Comparison of ENCODE assay signal across 14 cellular contexts in the genomic region with DNA sequence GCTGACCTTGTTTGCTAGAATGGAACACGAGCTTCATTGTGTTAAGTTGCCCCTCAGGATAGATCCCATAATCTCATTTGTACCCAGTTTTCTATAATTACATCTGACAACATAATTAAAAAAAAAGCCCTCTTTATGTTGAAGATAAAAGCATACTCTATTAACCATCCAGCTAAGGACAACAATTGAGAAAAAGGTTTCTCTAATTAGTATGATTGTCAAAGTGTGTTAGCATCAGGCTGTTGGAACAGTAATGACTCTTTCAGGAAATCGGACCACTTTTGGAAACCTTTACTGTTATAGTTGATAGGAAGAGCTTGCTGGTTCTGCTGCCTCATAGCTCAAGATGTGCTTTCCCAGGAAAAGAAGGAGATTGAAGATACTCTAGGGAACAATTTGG.
DNase-seq lines count a peak whose midpoint lies in the region; ATAC-seq and TF ChIP-seq lines count a peak whose summit lies in the region.
"Had no signal": no experiment of that assay in that cellular context is flagged by ENCODE, and none has a peak within 500 bp of the region (broad histone marks: within the 10 kb centered on the region; RNA-seq: fewer than 3 reads in every experiment).

No MANE protein-coding gene starts in this region.

- POLR2A ChIA-PET in SK-N-SH (lab: Yijun Ruan, JAX): no interaction called here

- no peak for TF ChIP-seq RAD21 in SK-N-SH (IDR thresholded peaks at IDR 0.05; ENCODE audit: low read length)

- no peaks in the 10 kb centered on the region for H4K20me1 ChIP-seq in SK-N-SH (ENCODE audit: insufficient read depth)

- no peaks in the 10 kb centered on the region for H3K9me2 ChIP-seq in SK-N-SH

- no peak overlapping the region for H3K9ac ChIP-seq in SK-N-SH

- CTCF ChIA-PET in SK-N-SH (lab: Yijun Ruan, JAX): interaction anchor here (0.7 to 2.7 kb wide), 3 partner anchors 23 to 421 kb away, joined by 3 to 15 read pairs (median 5); no protein-coding TSS in a partner anchor

- no peaks in the 10 kb centered on the region for H3K9me3 ChIP-seq in SK-N-SH
- H3K9me3 ChIP-seq: A549 had no signal

- DNase-seq in SK-N-SH (peak; percentile 30), NCI-H69 (lab: John Stamatoyannopoulos, UW) (peak; percentile 34)
- DNase-seq: C1 segment of cervical spinal cord, DMS 273 treated with DMSO at 0.1 percent for 48 hours, NCI-H1048, NCI-H2029 treated with DMSO at 0.1 percent for 48 hours, NCI-H446 treated with DMSO at 0.1 percent for 48 hours, SHP77 treated with DMSO at 0.1 percent for 48 hours had no signal

- H3K4me2 ChIP-seq in SK-N-SH: no peak overlapping the region
- H3K4me2 ChIP-seq: A549 had no signal

- H3K27ac ChIP-seq in SK-N-SH (ENCODE audit: low read depth in 2 of 2, low read length in 1 of 2) (peak overlapping the region in 1 of 2 experiments; percentile 76; a peak in 2 of 4 replicates), VCaP (peak overlapping the region; percentile 62)
- H3K27ac ChIP-seq: A549 had no signal

- H2AFZ ChIP-seq in SK-N-SH (ENCODE audit: low read depth): no peak overlapping the region

- TF ChIP-seq EP300 in SK-N-SH (IDR thresholded peaks at IDR 0.05; ENCODE audit: borderline replicate concordance in 1 of 2, low read depth in 1 of 2, low read length in 1 of 2): peak in 1 of 2 experiments; percentile 48; a peak in 2 of 4 replicates

- no peaks in the 10 kb centered on the region for H3K36me3 ChIP-seq in SK-N-SH (replicated peaks in 1 of 2; ENCODE audit: control insufficient read depth in 1 of 2, insufficient read depth in 2 of 2, low read length in 1 of 2)

- no peaks in the 10 kb centered on the region for H3K27me3 ChIP-seq in SK-N-SH (ENCODE audit: insufficient read depth)

- H3F3A ChIP-seq in SK-N-SH (replicated peaks; ENCODE audit: insufficient read depth): no peaks in the 10 kb centered on the region

- no peak for TF ChIP-seq CTCF in SK-N-SH (IDR thresholded peaks at IDR 0.05)
- no peak for TF ChIP-seq CTCF in VCaP (conservative IDR thresholded peaks at IDR 0.05)

- 49% methylated on average over 2 of the region's 2 CpGs for WGBS in SK-N-SH (ENCODE audit: low lambda C conversion rate)

- no peaks in the 10 kb centered on the region for H3K79me2 ChIP-seq in SK-N-SH (ENCODE audit: insufficient read depth)

- no peak; the same call in 2 of the 3 replicates for ATAC-seq in SK-N-SH treated with all-trans-retinoic acid at 6 μM for 48 hours
- no peak for ATAC-seq in HG03039 (IDR thresholded peaks at IDR 0.05; ENCODE audit: unreplicated experiment)
- no peak for ATAC-seq in HG03196 (IDR thresholded peaks at IDR 0.05; ENCODE audit: unreplicated experiment)
- ATAC-seq in GM21360 (IDR thresholded peaks at IDR 0.05; ENCODE audit: unreplicated experiment): no peak
- ATAC-seq: A549 had no signal

- H3K4me3 ChIP-seq in SK-N-SH (ENCODE audit: low read depth in 2 of 2, low read length in 1 of 2): no peak overlapping the region
- H3K4me3 ChIP-seq: A549 had no signal

- peaks cover 0 to 13% of the 10 kb centered on the region in 2 experiments; a peak in 2 of 4 replicates for H3K4me1 ChIP-seq in SK-N-SH (ENCODE audit: control insufficient read depth in 1 of 2, insufficient read depth in 2 of 2, low read depth in 1 of 2, low read length in 1 of 2)
- H3K4me1 ChIP-seq: A549 had no signal

TF ChIP-seq in SK-N-SH, 30 proteins besides CTCF, POLR2A, EP300 and RAD21:
- TF ChIP-seq, protein P1, sequence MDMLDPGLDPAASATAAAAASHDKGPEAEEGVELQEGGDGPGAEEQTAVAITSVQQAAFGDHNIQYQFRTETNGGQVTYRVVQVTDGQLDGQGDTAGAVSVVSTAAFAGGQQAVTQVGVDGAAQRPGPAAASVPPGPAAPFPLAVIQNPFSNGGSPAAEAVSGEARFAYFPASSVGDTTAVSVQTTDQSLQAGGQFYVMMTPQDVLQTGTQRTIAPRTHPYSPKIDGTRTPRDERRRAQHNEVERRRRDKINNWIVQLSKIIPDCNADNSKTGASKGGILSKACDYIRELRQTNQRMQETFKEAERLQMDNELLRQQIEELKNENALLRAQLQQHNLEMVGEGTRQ (IDR thresholded peaks at IDR 0.05; ENCODE audit: borderline replicate concordance, low read depth, low read length): no peak
- TF ChIP-seq POLR2AphosphoS5 (IDR thresholded peaks at IDR 0.05; ENCODE audit: low read depth, low read length): no peak
- no peak for TF ChIP-seq TCF12 (IDR thresholded peaks at IDR 0.05)
- TF ChIP-seq, protein P2, sequence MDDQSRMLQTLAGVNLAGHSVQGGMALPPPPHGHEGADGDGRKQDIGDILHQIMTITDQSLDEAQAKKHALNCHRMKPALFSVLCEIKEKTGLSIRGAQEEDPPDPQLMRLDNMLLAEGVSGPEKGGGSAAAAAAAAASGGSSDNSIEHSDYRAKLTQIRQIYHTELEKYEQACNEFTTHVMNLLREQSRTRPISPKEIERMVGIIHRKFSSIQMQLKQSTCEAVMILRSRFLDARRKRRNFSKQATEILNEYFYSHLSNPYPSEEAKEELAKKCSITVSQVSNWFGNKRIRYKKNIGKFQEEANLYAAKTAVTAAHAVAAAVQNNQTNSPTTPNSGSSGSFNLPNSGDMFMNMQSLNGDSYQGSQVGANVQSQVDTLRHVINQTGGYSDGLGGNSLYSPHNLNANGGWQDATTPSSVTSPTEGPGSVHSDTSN (IDR thresholded peaks at IDR 0.05): no peak
- TF ChIP-seq TEAD4 (IDR thresholded peaks at IDR 0.05; ENCODE audit: borderline replicate concordance, insufficient read depth): no peak
- TF ChIP-seq, protein P3, sequence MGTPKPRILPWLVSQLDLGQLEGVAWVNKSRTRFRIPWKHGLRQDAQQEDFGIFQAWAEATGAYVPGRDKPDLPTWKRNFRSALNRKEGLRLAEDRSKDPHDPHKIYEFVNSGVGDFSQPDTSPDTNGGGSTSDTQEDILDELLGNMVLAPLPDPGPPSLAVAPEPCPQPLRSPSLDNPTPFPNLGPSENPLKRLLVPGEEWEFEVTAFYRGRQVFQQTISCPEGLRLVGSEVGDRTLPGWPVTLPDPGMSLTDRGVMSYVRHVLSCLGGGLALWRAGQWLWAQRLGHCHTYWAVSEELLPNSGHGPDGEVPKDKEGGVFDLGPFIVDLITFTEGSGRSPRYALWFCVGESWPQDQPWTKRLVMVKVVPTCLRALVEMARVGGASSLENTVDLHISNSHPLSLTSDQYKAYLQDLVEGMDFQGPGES (IDR thresholded peaks at IDR 0.05; ENCODE audit: low read depth, low read length): no peak
- TF ChIP-seq CHD2 (IDR thresholded peaks at IDR 0.05; ENCODE audit: low read length, partially characterized antibody): peak; percentile 35
- TF ChIP-seq GATA2 (CRISPR knock-in tag; IDR thresholded peaks at IDR 0.05): peak; percentile 73

TF ChIP-seq in SK-N-SH treated with all-trans-retinoic acid at 6 μM for 48 hours, 23 proteins besides CTCF, POLR2A, EP300 and RAD21:
- TF ChIP-seq ZC3H10 (CRISPR knock-in tag; IDR thresholded peaks at IDR 0.05): no peak
- TF ChIP-seq ARNTL (CRISPR knock-in tag; IDR thresholded peaks at IDR 0.05; ENCODE audit: borderline replicate concordance, low read depth): no peak
- TF ChIP-seq, protein P4, sequence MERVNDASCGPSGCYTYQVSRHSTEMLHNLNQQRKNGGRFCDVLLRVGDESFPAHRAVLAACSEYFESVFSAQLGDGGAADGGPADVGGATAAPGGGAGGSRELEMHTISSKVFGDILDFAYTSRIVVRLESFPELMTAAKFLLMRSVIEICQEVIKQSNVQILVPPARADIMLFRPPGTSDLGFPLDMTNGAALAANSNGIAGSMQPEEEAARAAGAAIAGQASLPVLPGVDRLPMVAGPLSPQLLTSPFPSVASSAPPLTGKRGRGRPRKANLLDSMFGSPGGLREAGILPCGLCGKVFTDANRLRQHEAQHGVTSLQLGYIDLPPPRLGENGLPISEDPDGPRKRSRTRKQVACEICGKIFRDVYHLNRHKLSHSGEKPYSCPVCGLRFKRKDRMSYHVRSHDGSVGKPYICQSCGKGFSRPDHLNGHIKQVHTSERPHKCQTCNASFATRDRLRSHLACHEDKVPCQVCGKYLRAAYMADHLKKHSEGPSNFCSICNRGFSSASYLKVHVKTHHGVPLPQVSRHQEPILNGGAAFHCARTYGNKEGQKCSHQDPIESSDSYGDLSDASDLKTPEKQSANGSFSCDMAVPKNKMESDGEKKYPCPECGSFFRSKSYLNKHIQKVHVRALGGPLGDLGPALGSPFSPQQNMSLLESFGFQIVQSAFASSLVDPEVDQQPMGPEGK (CRISPR knock-in tag; IDR thresholded peaks at IDR 0.05; ENCODE audit: borderline replicate concordance): no peak
- TF ChIP-seq, protein P5, sequence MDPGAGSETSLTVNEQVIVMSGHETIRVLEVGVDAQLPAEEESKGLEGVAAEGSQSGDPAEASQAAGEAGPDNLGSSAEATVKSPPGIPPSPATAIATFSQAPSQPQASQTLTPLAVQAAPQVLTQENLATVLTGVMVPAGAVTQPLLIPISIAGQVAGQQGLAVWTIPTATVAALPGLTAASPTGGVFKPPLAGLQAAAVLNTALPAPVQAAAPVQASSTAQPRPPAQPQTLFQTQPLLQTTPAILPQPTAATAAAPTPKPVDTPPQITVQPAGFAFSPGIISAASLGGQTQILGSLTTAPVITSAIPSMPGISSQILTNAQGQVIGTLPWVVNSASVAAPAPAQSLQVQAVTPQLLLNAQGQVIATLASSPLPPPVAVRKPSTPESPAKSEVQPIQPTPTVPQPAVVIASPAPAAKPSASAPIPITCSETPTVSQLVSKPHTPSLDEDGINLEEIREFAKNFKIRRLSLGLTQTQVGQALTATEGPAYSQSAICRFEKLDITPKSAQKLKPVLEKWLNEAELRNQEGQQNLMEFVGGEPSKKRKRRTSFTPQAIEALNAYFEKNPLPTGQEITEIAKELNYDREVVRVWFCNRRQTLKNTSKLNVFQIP (CRISPR knock-in tag; IDR thresholded peaks at IDR 0.05; ENCODE audit: borderline replicate concordance, low read depth): no peak
- TF ChIP-seq, protein P6, sequence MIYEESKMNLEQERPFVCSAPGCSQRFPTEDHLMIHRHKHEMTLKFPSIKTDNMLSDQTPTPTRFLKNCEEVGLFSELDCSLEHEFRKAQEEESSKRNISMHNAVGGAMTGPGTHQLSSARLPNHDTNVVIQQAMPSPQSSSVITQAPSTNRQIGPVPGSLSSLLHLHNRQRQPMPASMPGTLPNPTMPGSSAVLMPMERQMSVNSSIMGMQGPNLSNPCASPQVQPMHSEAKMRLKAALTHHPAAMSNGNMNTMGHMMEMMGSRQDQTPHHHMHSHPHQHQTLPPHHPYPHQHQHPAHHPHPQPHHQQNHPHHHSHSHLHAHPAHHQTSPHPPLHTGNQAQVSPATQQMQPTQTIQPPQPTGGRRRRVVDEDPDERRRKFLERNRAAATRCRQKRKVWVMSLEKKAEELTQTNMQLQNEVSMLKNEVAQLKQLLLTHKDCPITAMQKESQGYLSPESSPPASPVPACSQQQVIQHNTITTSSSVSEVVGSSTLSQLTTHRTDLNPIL (CRISPR knock-in tag; IDR thresholded peaks at IDR 0.05; ENCODE audit: low read depth): no peak
